In genomic region chr1:26432793-26433192, GRCh38 we compare ENCODE assay signal across 8 cellular contexts. TPM values are rescaled to one million over a fixed set of nuclear protein-coding genes. Genes with fewer than 3 reads are reported as not detected.
DNase-seq lines count a peak whose midpoint lies in the region; ATAC-seq, FAIRE-seq and TF ChIP-seq lines count a peak whose summit lies in the region.

No MANE protein-coding gene starts in this region.

- peaks cover 10% of the 10 kb centered on the region for H3K36me3 ChIP-seq in CD4-positive, CD25-positive, alpha-beta regulatory T cell (ENCODE audit: control insufficient read depth, insufficient read depth, low read length)
- H3K36me3 ChIP-seq in OCI-LY3 (replicated peaks; ENCODE audit: low read depth, low read length) (peaks cover 3% of the 10 kb centered on the region), neutrophil (peaks cover 14% of the 10 kb centered on the region)

- FAIRE-seq in frontal cortex (lab: Jason Lieb, UNC) = no peak

- peaks cover 24% of the 10 kb centered on the region for H3K4me1 ChIP-seq in CD4-positive, CD25-positive, alpha-beta regulatory T cell (ENCODE audit: control insufficient read depth, insufficient read depth, low read length, poor library complexity, severe bottlenecking)
- H3K4me1 ChIP-seq in OCI-LY3 (ENCODE audit: low read length) (peaks cover 11% of the 10 kb centered on the region; the same call in 1 of the 2 replicates), neutrophil (ENCODE audit: control insufficient read depth in 1 of 2, insufficient read depth in 1 of 2, low read depth in 1 of 2, low read length in 1 of 2) (peaks cover 16 to 30% of the 10 kb centered on the region in 2 experiments)

- H3K36me3 Mint-ChIP-seq in CD4-positive, CD25-positive, alpha-beta regulatory T cell = peaks cover 4% of the 10 kb centered on the region

- peaks cover 14% of the 10 kb centered on the region for H3K79me2 ChIP-seq in OCI-LY3 (ENCODE audit: low read length)

- peak overlapping the region; percentile 81 for H3K27ac ChIP-seq in CD4-positive, CD25-positive, alpha-beta regulatory T cell (ENCODE audit: insufficient read depth, low read length, poor library complexity, severe bottlenecking)
- H3K27ac ChIP-seq in OCI-LY3 (ENCODE audit: low read length) (0 out of 2 replicates have a peak overlapping the region, but pooled peaks have one; percentile 25), neutrophil (peak overlapping the region; percentile 83)

- no peaks in the 10 kb centered on the region for H3K27me3 ChIP-seq in CD4-positive, CD25-positive, alpha-beta regulatory T cell (ENCODE audit: control insufficient read depth, insufficient read depth, low read length)
- no peaks in the 10 kb centered on the region for H3K27me3 ChIP-seq in OCI-LY3 (ENCODE audit: low read depth, low read length)
- H3K27me3 ChIP-seq in neutrophil = peaks cover 6% of the 10 kb centered on the region

- DNase-seq in CD4-positive, CD25-positive, alpha-beta regulatory T cell = no peak
- peak; percentile 7 for DNase-seq in epithelial cell of esophagus (ENCODE audit: low read depth)
- DNase-seq in cerebellum (ENCODE audit: low spot score) = no peak
- DNase-seq in NCI-H524 treated with DMSO at 0.1 percent for 48 hours (lab: John Stamatoyannopoulos, UW) = no peak
- no peak for DNase-seq in frontal cortex (ENCODE audit: low spot score in 2 of 2)

- ATAC-seq in CD4-positive, CD25-positive, alpha-beta regulatory T cell (ENCODE audit: low read depth in 2 of 2) = no peak
- no peak for ATAC-seq in GM18907 (IDR thresholded peaks at IDR 0.05; ENCODE audit: unreplicated experiment)

- peaks cover 0 to 29% (median 21%) of the 10 kb centered on the region in 4 donors for H3K4me1 Mint-ChIP-seq in CD4-positive, CD25-positive, alpha-beta regulatory T cell

- peak overlapping the region; percentile 89 for H3K4me3 ChIP-seq in CD4-positive, CD25-positive, alpha-beta regulatory T cell (ENCODE audit: low read depth, low read length)
- H3K4me3 ChIP-seq in OCI-LY3 (ENCODE audit: low read length) = peak overlapping the region; percentile 97
- peak overlapping the region; percentile 67 for H3K4me3 ChIP-seq in epithelial cell of esophagus (ENCODE audit: low read length)
- H3K4me3 ChIP-seq in neutrophil (ENCODE audit: low read depth in 1 of 2, low read length in 1 of 2) = peak overlapping the region; percentile 80 to 83

- peak overlapping the region; percentile 81 for H3K9ac ChIP-seq in OCI-LY3 (ENCODE audit: low read length)

- H2AFZ ChIP-seq in OCI-LY3 (ENCODE audit: low read depth, low read length) = no peak overlapping the region

- H3K4me3 Mint-ChIP-seq in CD4-positive, CD25-positive, alpha-beta regulatory T cell = peak overlapping the region; percentile 85 to 98 (median 94)

- peak overlapping the region; percentile 98 for H3K4me2 ChIP-seq in OCI-LY3 (ENCODE audit: low read length)

- H3K9me3 ChIP-seq in CD4-positive, CD25-positive, alpha-beta regulatory T cell (ENCODE audit: control insufficient read depth in 2 of 2, low read length in 2 of 2) = no peaks in the 10 kb centered on the region
- H3K9me3 ChIP-seq in OCI-LY3 (ENCODE audit: insufficient read depth, low read length) (no peaks in the 10 kb centered on the region), neutrophil (no peaks in the 10 kb centered on the region)

- TF ChIP-seq CTCF in OCI-LY3 (IDR thresholded peaks at IDR 0.05; ENCODE audit: low read depth, low read length) (no peak), epithelial cell of esophagus (IDR thresholded peaks at IDR 0.05; ENCODE audit: insufficient read depth, low read depth, low read length, missing control alignments) (no peak), neutrophil (IDR thresholded peaks at IDR 0.05) (no peak)

- no peaks in the 10 kb centered on the region for H4K20me1 ChIP-seq in OCI-LY3 (ENCODE audit: insufficient read depth, low read length)

- peaks cover 0 to 2% (median 0%) of the 10 kb centered on the region in 7 donors for H3K9me3 Mint-ChIP-seq in CD4-positive, CD25-positive, alpha-beta regulatory T cell

- peak overlapping the region; percentile 39 to 93 (median 42) for H3K27ac Mint-ChIP-seq in CD4-positive, CD25-positive, alpha-beta regulatory T cell

- H3K27me3 Mint-ChIP-seq in CD4-positive, CD25-positive, alpha-beta regulatory T cell = peaks cover 4% of the 10 kb centered on the region

RNA-seq across cellular contexts. Expression of gene DHDDS, which starts 0.7 kb away (rescaled TPM):
- 40.3 TPM for total RNA-seq in CD4-positive, CD25-positive, alpha-beta regulatory T cell
- 10 to 100 TPM; 24.1 to 31.2 (median 25.6) TPM for polyA plus RNA-seq in CD4-positive, CD25-positive, alpha-beta regulatory T cell
- 33.3 TPM for total RNA-seq in cerebellum
- 22.0 TPM for total RNA-seq in frontal cortex

RNA-seq across cellular contexts. Expression of gene LIN28A, which starts 22.2 kb away (rescaled TPM):
- not detected for total RNA-seq in CD4-positive, CD25-positive, alpha-beta regulatory T cell
- not detected for polyA plus RNA-seq in CD4-positive, CD25-positive, alpha-beta regulatory T cell
- total RNA-seq in cerebellum (not detected), frontal cortex (not detected)

RNA-seq across cellular contexts. Expression of gene HMGN2, which starts 39.4 kb away (rescaled TPM):
- 323 TPM for total RNA-seq in CD4-positive, CD25-positive, alpha-beta regulatory T cell
- 1,000 to 10,000 TPM in 1 of 4 donors, 100 to 1,000 TPM in 3; 899 to 1,017 (median 929) TPM for polyA plus RNA-seq in CD4-positive, CD25-positive, alpha-beta regulatory T cell
- total RNA-seq in cerebellum (304 TPM), frontal cortex (240 TPM)

Comparison
In these comparisons a context has a peak if more than half of its experiments do, and no peak if none do; other contexts are left out.
1. H3K27ac ChIP-seq: peak in every context shown above with its lines; median percentile 83 in neutrophil; 81 in CD4-positive, CD25-positive, alpha-beta regulatory T cell; 25 in OCI-LY3.